In genomic region chr10:12482586-12482985, GRCh38 we compare ENCODE assay signal across 16 cellular contexts.
DNase-seq lines count a peak whose midpoint lies in the region; ATAC-seq and TF ChIP-seq lines count a peak whose summit lies in the region.
"Had no signal": no experiment of that assay in that cellular context is flagged by ENCODE, and none has a peak within 500 bp of the region (broad histone marks: within the 10 kb centered on the region; RNA-seq: fewer than 3 reads in every experiment).

No MANE protein-coding gene starts in this region.

- peaks cover 7% of the 10 kb centered on the region for H3K27me3 Mint-ChIP-seq in GM23338 (ENCODE audit: insufficient read depth, low read depth, poor library complexity)

- no peaks in the 10 kb centered on the region for H3K79me2 ChIP-seq in GM23338 (replicated peaks; ENCODE audit: insufficient read depth)
- H3K79me2 ChIP-seq in SU-DHL-6 (ENCODE audit: insufficient read depth, low read length) = peaks cover 81% of the 10 kb centered on the region
- H3K79me2 ChIP-seq in mesendoderm (ENCODE audit: control insufficient read depth, insufficient read depth, low read length) = no peaks in the 10 kb centered on the region

- H3K9me2 ChIP-seq in GM23338 (ENCODE audit: insufficient read depth) = no peaks in the 10 kb centered on the region
- H3K9me2 ChIP-seq in SU-DHL-6 (replicated peaks; ENCODE audit: insufficient read depth, low read length) = no peaks in the 10 kb centered on the region

- H2BK120ac ChIP-seq in mesendoderm (ENCODE audit: low read depth, low read length) = no peak overlapping the region

- no peaks in the 10 kb centered on the region for H4K20me1 ChIP-seq in GM23338 (replicated peaks; ENCODE audit: insufficient read depth)
- no peaks in the 10 kb centered on the region for H4K20me1 ChIP-seq in SU-DHL-6 (ENCODE audit: low read depth, low read length)

- H3K9ac ChIP-seq in SU-DHL-6 (ENCODE audit: low read length) = peak overlapping the region; percentile 52
- H3K9ac ChIP-seq in mesendoderm (ENCODE audit: low read length) = no peak overlapping the region

- no peaks in the 10 kb centered on the region for H3K9me3 ChIP-seq in SU-DHL-6 (ENCODE audit: insufficient read depth, low read length)
- H3K9me3 ChIP-seq: pancreas, SJCRH30 had no signal

- peaks cover 15% of the 10 kb centered on the region; the same call in 2 of the 3 replicates for H3K36me3 Mint-ChIP-seq in GM23338 (ENCODE audit: low read depth)

- H4K5ac ChIP-seq in mesendoderm (ENCODE audit: low read length) = no peak overlapping the region

- H3K23ac ChIP-seq in mesendoderm (ENCODE audit: low read length) = no peak overlapping the region

- H3K4me2 ChIP-seq in GM23338 (peak overlapping the region; percentile 61), SU-DHL-6 (ENCODE audit: low read depth, low read length, poor library complexity, severe bottlenecking) (peak overlapping the region; percentile 78), mesendoderm (ENCODE audit: low read length) (no peak overlapping the region)

- H3K27me3 ChIP-seq in GM23338 (ENCODE audit: insufficient read depth) (no peaks in the 10 kb centered on the region), SU-DHL-6 (ENCODE audit: low read length) (no peaks in the 10 kb centered on the region), mesendoderm (ENCODE audit: insufficient read depth, low read length, poor library complexity) (no peaks in the 10 kb centered on the region)
- H3K27me3 ChIP-seq: pancreas, SJCRH30, stomach had no signal

- no peak overlapping the region for H3K4ac ChIP-seq in mesendoderm (ENCODE audit: low read depth, low read length)

- no peak overlapping the region for H3K18ac ChIP-seq in mesendoderm (ENCODE audit: low read length)

- H3K4me3 ChIP-seq in GM23338 (no peak overlapping the region), SU-DHL-6 (ENCODE audit: insufficient read depth, low read length, poor library complexity, severe bottlenecking) (peak overlapping the region; percentile 36), mesendoderm (ENCODE audit: low read length) (no peak overlapping the region)
- H3K4me3 ChIP-seq: pancreas, SJCRH30, stomach had no signal

- H2BK15ac ChIP-seq in mesendoderm (replicated peaks; ENCODE audit: low read depth) = no peak overlapping the region

- peak overlapping the region; percentile 77 for H3K27ac Mint-ChIP-seq in GM23338

- no peak overlapping the region for H3K27ac ChIP-seq in GM23338 (ENCODE audit: low read depth)
- peak overlapping the region; percentile 96 for H3K27ac ChIP-seq in SU-DHL-6 (ENCODE audit: low read depth, low read length)
- no peak overlapping the region for H3K27ac ChIP-seq in mesendoderm (ENCODE audit: low read depth, low read length)
- H3K27ac ChIP-seq: pancreas, SJCRH30, stomach had no signal

- peak; percentile 32 for DNase-seq in COLO668 (lab: John Stamatoyannopoulos, UW; ENCODE audit: unreplicated experiment)
- DNase-seq in GM23338 (ENCODE audit: low spot score) = peak; percentile 77
- peak; percentile 82 for DNase-seq in mesendoderm
- DNase-seq in GM20000 (ENCODE audit: low spot score) = no peak
- DNase-seq in cerebellar nuclear complex (lab: John Stamatoyannopoulos, UW) = no peak
- DNase-seq in NOMO-1 treated with dmso at 0.1 percent for 144 hours (lab: John Stamatoyannopoulos, UW; ENCODE audit: unreplicated experiment) = no peak
- DNase-seq: activated CD4-positive, alpha-beta T cell treated with anti-CD3 and anti-CD28 coated beads, Interleukin-2, amount 50 U/mL, for 1 hour; activated T-cell treated with anti-CD3 and anti-CD28 coated beads, Interleukin-2, amount 50 U/mL, for 4 hours; DMS53; NCI-H2029 treated with DMSO at 0.1 percent for 48 hours; pancreas; SJCRH30; small intestine; stomach had no signal

- H3K9me3 Mint-ChIP-seq in GM23338 = peaks cover 16% of the 10 kb centered on the region

- no CpG with 5 or more reads among the region's 12 CpGs for WGBS in mesendoderm (ENCODE audit: extremely low coverage, insufficient coverage, low lambda C conversion rate)

- no peak overlapping the region for H2BK5ac ChIP-seq in mesendoderm (ENCODE audit: low read length)

- H3K36me3 ChIP-seq in GM23338 (ENCODE audit: insufficient read depth) = no peaks in the 10 kb centered on the region
- H3K36me3 ChIP-seq in SU-DHL-6 (ENCODE audit: low read length) = no peaks in the 10 kb centered on the region; the same call in 1 of the 2 replicates
- H3K36me3 ChIP-seq in mesendoderm (ENCODE audit: control insufficient read depth, insufficient read depth, low read length) = no peaks in the 10 kb centered on the region
- H3K36me3 ChIP-seq: pancreas, SJCRH30, stomach had no signal

- no peaks in the 10 kb centered on the region for H3K79me1 ChIP-seq in mesendoderm (ENCODE audit: low read length)

- H3K56ac ChIP-seq in mesendoderm (ENCODE audit: low read length) = no peak overlapping the region

- H2AK5ac ChIP-seq in mesendoderm (ENCODE audit: low read length) = no peak overlapping the region

- H3K4me3 Mint-ChIP-seq in GM23338 = peak overlapping the region; percentile 30; the same call in 2 of the 3 replicates
- H3K4me3 Mint-ChIP-seq: activated T-cell treated with anti-CD3 and anti-CD28 coated beads, Interleukin-2, amount 50 U/mL, for 4 hours had no signal

- H3K4me1 ChIP-seq in GM23338 (ENCODE audit: insufficient read depth) (peaks cover 17% of the 10 kb centered on the region), mesendoderm (ENCODE audit: control insufficient read depth, low read depth, low read length) (peaks cover 2% of the 10 kb centered on the region)
- H3K4me1 ChIP-seq: SJCRH30 had no signal

- H3F3A ChIP-seq in GM23338 (replicated peaks; ENCODE audit: low read depth) = no peaks in the 10 kb centered on the region; the same call in 1 of the 2 replicates
- peaks cover 65% of the 10 kb centered on the region for H3F3A ChIP-seq in SU-DHL-6 (ENCODE audit: insufficient read depth)

- ATAC-seq in GM23338 (peak; percentile 79), GM19351 (IDR thresholded peaks at IDR 0.05; ENCODE audit: unreplicated experiment) (no peak)
- ATAC-seq: activated T-cell treated with anti-CD3 and anti-CD28 coated beads, Interleukin-2, amount 50 U/mL, for 4 hours; pancreas had no signal

- TF ChIP-seq CTCF in GM23338 (conservative IDR thresholded peaks at IDR 0.05; ENCODE audit: low read depth in 2 of 2) (no peak), SU-DHL-6 (IDR thresholded peaks at IDR 0.05; ENCODE audit: insufficient read depth, low read length, poor library complexity, severe bottlenecking) (no peak), GM20000 (IDR thresholded peaks at IDR 0.05; ENCODE audit: extremely low read depth, missing control alignments) (no peak)

- peaks cover 33% of the 10 kb centered on the region for H3K4me1 Mint-ChIP-seq in GM23338

- no peak overlapping the region for H4K8ac ChIP-seq in mesendoderm (ENCODE audit: low read depth, low read length)

- H2AFZ ChIP-seq in GM23338 (no peak overlapping the region), SU-DHL-6 (ENCODE audit: low read depth, low read length, severe bottlenecking) (peak overlapping the region; percentile 3)

TF ChIP-seq in GM23338, 12 proteins besides CTCF, POLR2A, EP300 and RAD21:
- TF ChIP-seq JUNB (IDR thresholded peaks at IDR 0.05; ENCODE audit: unreplicated experiment) (no peak), NANOG (IDR thresholded peaks at IDR 0.05; ENCODE audit: borderline replicate concordance) (0 out of 2 replicates have a peak, but pooled peaks have one; percentile 21)
- TF ChIP-seq, protein P1, sequence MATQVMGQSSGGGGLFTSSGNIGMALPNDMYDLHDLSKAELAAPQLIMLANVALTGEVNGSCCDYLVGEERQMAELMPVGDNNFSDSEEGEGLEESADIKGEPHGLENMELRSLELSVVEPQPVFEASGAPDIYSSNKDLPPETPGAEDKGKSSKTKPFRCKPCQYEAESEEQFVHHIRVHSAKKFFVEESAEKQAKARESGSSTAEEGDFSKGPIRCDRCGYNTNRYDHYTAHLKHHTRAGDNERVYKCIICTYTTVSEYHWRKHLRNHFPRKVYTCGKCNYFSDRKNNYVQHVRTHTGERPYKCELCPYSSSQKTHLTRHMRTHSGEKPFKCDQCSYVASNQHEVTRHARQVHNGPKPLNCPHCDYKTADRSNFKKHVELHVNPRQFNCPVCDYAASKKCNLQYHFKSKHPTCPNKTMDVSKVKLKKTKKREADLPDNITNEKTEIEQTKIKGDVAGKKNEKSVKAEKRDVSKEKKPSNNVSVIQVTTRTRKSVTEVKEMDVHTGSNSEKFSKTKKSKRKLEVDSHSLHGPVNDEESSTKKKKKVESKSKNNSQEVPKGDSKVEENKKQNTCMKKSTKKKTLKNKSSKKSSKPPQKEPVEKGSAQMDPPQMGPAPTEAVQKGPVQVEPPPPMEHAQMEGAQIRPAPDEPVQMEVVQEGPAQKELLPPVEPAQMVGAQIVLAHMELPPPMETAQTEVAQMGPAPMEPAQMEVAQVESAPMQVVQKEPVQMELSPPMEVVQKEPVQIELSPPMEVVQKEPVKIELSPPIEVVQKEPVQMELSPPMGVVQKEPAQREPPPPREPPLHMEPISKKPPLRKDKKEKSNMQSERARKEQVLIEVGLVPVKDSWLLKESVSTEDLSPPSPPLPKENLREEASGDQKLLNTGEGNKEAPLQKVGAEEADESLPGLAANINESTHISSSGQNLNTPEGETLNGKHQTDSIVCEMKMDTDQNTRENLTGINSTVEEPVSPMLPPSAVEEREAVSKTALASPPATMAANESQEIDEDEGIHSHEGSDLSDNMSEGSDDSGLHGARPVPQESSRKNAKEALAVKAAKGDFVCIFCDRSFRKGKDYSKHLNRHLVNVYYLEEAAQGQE (IDR thresholded peaks at IDR 0.05; ENCODE audit: unreplicated experiment) = peak; percentile 35

Comparison
In these comparisons a context has a peak if more than half of its experiments do, and no peak if none do; other contexts are left out.
1. DNase-seq: peak in COLO668 (single experiment), GM23338 (single experiment) and mesendoderm (single experiment); none in GM20000 (single experiment), cerebellar nuclear complex (0 of 2) and NOMO-1 treated with dmso at 0.1 percent for 144 hours (single experiment).